In the genomic region with DNA sequence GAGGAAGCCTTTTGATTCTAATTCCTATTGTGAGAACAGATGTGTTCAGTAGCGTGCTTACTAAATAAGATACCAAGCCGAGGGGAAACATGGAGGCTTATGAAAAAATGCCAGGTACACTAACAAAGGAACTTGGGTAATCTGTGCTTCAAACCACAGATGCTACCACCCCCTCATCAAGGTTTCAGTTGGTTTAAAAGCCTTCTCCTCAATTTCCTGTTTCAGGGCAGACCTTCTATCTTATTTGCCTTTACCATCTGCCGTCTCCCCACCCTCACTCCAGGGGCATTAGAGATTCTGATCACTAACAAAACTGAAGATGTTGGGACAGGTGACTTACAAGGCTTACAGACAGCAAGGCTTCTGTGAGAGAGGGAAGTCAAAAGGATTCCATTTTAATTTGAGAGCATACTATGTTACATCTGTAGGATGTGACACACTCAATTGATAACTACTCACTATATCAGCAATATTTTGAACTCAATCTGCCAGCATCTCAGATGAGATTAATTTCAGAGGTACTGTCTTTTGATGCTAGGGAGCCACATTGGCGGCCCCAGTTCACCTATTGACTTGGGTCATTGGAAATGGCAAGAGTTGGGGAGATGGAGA, we compare ENCODE assay signal across 9 cellular contexts.
DNase-seq lines count a peak whose midpoint lies in the region; ATAC-seq and TF ChIP-seq lines count a peak whose summit lies in the region.
"Had no signal": no experiment of that assay in that cellular context is flagged by ENCODE, and none has a peak within 500 bp of the region (broad histone marks: within the 10 kb centered on the region; RNA-seq: fewer than 3 reads in every experiment).

No MANE protein-coding gene starts in this region.

- CTCF ChIA-PET in OCI-LY7 (lab: Charles Lee; ENCODE audit: unreplicated experiment) = no interaction called here

- H2AFZ ChIP-seq in OCI-LY7 (ENCODE audit: low read length) = peak overlapping the region; percentile 74

- 83 to 86% methylated on average over 4 of the region's 4 CpGs for WGBS in gastroesophageal sphincter (ENCODE audit: low coverage in 1 of 2), 2 donors

- 0 out of 22 replicates have a peak, but pooled peaks cover 0 to under 1% (median 0%) of the 10 kb centered on the region in 11 experiments for H3K9me3 ChIP-seq in BLaER1 treated with 17β-estradiol and CSF1 and Interleukin-3, amounts not matched to agents 10 nM and 100 nM (replicated peaks in 1 of 11)
- H3K9me3 ChIP-seq in OCI-LY7 (ENCODE audit: low read length) = peaks cover 6% of the 10 kb centered on the region; the same call in 1 of the 2 replicates
- H3K9me3 ChIP-seq in gastroesophageal sphincter = peaks cover 0 to 3% (median 0%) of the 10 kb centered on the region in 3 donors

- H3K9me2 ChIP-seq in OCI-LY7 (ENCODE audit: insufficient read depth, low read length) = no peaks in the 10 kb centered on the region

- H3K4me2 ChIP-seq in BLaER1 treated with 17β-estradiol and CSF1 and Interleukin-3, amounts not matched to agents 10 nM and 100 nM = peak overlapping the region in 8 of 11 experiments; percentile 2 to 44 (median 28); a peak in 11 of 22 replicates
- H3K4me2 ChIP-seq in OCI-LY7 (ENCODE audit: low read length) = peak overlapping the region; percentile 43

- ATAC-seq in GM19023 (IDR thresholded peaks at IDR 0.05; ENCODE audit: unreplicated experiment) (peak; percentile 80), HG02943 (IDR thresholded peaks at IDR 0.05; ENCODE audit: low read depth, unreplicated experiment) (peak; percentile 93), gastroesophageal sphincter (no peak), left lobe of liver (no peak)

- no peak for TF ChIP-seq POLR2A in gastroesophageal sphincter (IDR thresholded peaks at IDR 0.05)

- no peaks in the 10 kb centered on the region for H3K79me2 ChIP-seq in OCI-LY7 (ENCODE audit: insufficient read depth, low read depth, low read length)

- DNase-seq in OCI-LY7 (ENCODE audit: low spot score) (peak; percentile 76), left lobe of liver (ENCODE audit: low spot score) (no peak), head of caudate nucleus (no peak), HPDE6-E6E7 (ENCODE audit: extremely low spot score) (no peak)

- H4K20me1 ChIP-seq in BLaER1 treated with 17β-estradiol and CSF1 and Interleukin-3, amounts not matched to agents 10 nM and 100 nM = no peaks in the 10 kb centered on the region
- no peaks in the 10 kb centered on the region for H4K20me1 ChIP-seq in OCI-LY7 (ENCODE audit: insufficient read depth, low read length)

- H3K4me3 ChIP-seq in BLaER1 treated with 17β-estradiol and CSF1 and Interleukin-3, amounts not matched to agents 10 nM and 100 nM = no peak overlapping the region
- H3K4me3 ChIP-seq in OCI-LY7 (ENCODE audit: low read depth, low read length, poor library complexity, severe bottlenecking) (peak overlapping the region; percentile 1), gastroesophageal sphincter (no peak overlapping the region)

- peaks cover 4 to 9% (median 7%) of the 10 kb centered on the region in 10 experiments; a peak in 14 of 20 replicates for H3K4me1 ChIP-seq in BLaER1 treated with 17β-estradiol and CSF1 and Interleukin-3, amounts not matched to agents 10 nM and 100 nM
- H3K4me1 ChIP-seq in OCI-LY7 (ENCODE audit: insufficient read depth, low read length, poor library complexity, severe bottlenecking) (peaks cover 21% of the 10 kb centered on the region), gastroesophageal sphincter (no peaks in the 10 kb centered on the region)

- intact Hi-C loops in OCI-LY7 (cut with micrococcal nuclease; ENCODE audit: unreplicated experiment) (no loop called here), head of caudate nucleus (cut with DNase I) (no loop called here)

- no peak overlapping the region for H3K27ac ChIP-seq in BLaER1 treated with 17β-estradiol and CSF1 and Interleukin-3, amounts not matched to agents 10 nM and 100 nM
- peak overlapping the region; percentile 20 for H3K27ac ChIP-seq in OCI-LY7 (ENCODE audit: low read depth, low read length, poor library complexity, severe bottlenecking)
- H3K27ac ChIP-seq in gastroesophageal sphincter = no peak overlapping the region
- H3K27ac ChIP-seq: C4-2B had no signal

- TF ChIP-seq EP300 in gastroesophageal sphincter (IDR thresholded peaks at IDR 0.05) = no peak

- no peaks in the 10 kb centered on the region for H3K27me3 ChIP-seq in BLaER1 treated with 17β-estradiol and CSF1 and Interleukin-3, amounts not matched to agents 10 nM and 100 nM
- no peaks in the 10 kb centered on the region for H3K27me3 ChIP-seq in gastroesophageal sphincter

- TF ChIP-seq CTCF in OCI-LY7 (conservative IDR thresholded peaks at IDR 0.05; ENCODE audit: low read length) (no peak), gastroesophageal sphincter (IDR thresholded peaks at IDR 0.05) (no peak)

- H3K36me3 ChIP-seq in BLaER1 treated with 17β-estradiol and CSF1 and Interleukin-3, amounts not matched to agents 10 nM and 100 nM = no peaks in the 10 kb centered on the region
- H3K36me3 ChIP-seq in OCI-LY7 (ENCODE audit: insufficient read depth, low read length) = no peaks in the 10 kb centered on the region
- no peaks in the 10 kb centered on the region for H3K36me3 ChIP-seq in gastroesophageal sphincter

- POLR2A ChIA-PET in OCI-LY7 (lab: Charles Lee) = interaction anchor here (0.5 to 2.5 kb wide), 6 partner anchors 13 to 85 kb away, joined by 3 to 7 read pairs (median 4); no protein-coding TSS in a partner anchor

- BruUV-seq in OCI-LY7 (replicated peaks; lab: Mats Ljungman, UMichigan) = no TSS peak

- H3K9ac ChIP-seq in BLaER1 treated with 17β-estradiol and CSF1 and Interleukin-3, amounts not matched to agents 10 nM and 100 nM = no peak overlapping the region

Comparison
In these comparisons a context has a peak if more than half of its experiments do, and no peak if none do; other contexts are left out.
1. ATAC-seq: peak in GM19023 (single experiment) and HG02943 (single experiment); none in gastroesophageal sphincter (single experiment) and left lobe of liver (single experiment).